Comparison of ENCODE assay signal across 8 cellular contexts in genomic region chr5:177351392-177352329, GRCh38. TPM values are rescaled to one million over a fixed set of nuclear protein-coding genes. Genes with fewer than 3 reads are reported as not detected.
DNase-seq lines count a peak whose midpoint lies in the region; ATAC-seq and TF ChIP-seq lines count a peak whose summit lies in the region.

Gene LMAN2, minus strand, starts transcription at chr5:177351668. Its CDS starts 21 bp downstream, at chr5:177351647.

- peaks cover 40% of the 10 kb centered on the region for H3K36me3 Mint-ChIP-seq in activated T-helper 17 cell treated with anti-CD3 and anti-CD28 coated beads, Interleukin-2, amount 50 U/mL, for 72 hours (ENCODE audit: low read depth)
- peaks cover 12% of the 10 kb centered on the region for H3K36me3 Mint-ChIP-seq in natural killer cell treated with Interleukin-12 subunit alpha and Interleukin-12 subunit beta and Interleukin-15 and Interleukin-18, amount 100 ng/mL, for 72 hours

- H3K9me3 Mint-ChIP-seq in activated T-helper 17 cell treated with anti-CD3 and anti-CD28 coated beads, Interleukin-2, amount 50 U/mL, for 72 hours = no peaks in the 10 kb centered on the region
- H3K9me3 Mint-ChIP-seq in natural killer cell treated with Interleukin-12 subunit alpha and Interleukin-12 subunit beta and Interleukin-15 and Interleukin-18, amount 100 ng/mL, for 72 hours = no peaks in the 10 kb centered on the region

- H3K27me3 ChIP-seq in DOHH2 (ENCODE audit: control insufficient read depth, low read length) = no peaks in the 10 kb centered on the region

- peak within 1 kb of the TSS; percentile 89 for H3K4me3 ChIP-seq in DOHH2 (ENCODE audit: low read length)
- peak within 1 kb of the TSS; percentile 95 for H3K4me3 ChIP-seq in LNCaP clone FGC (ENCODE audit: low read depth, low read length)

- CTCF ChIA-PET in RWPE1 (lab: Yijun Ruan, JAX) = interaction anchor here (0.5 to 2.6 kb wide), 4 partner anchors 12 to 237 kb away, joined by 3 to 15 read pairs (median 3); no protein-coding TSS in a partner anchor

- peaks cover 19% of the 10 kb centered on the region; the same call in 1 of the 2 replicates for H4K20me1 ChIP-seq in DOHH2 (ENCODE audit: control insufficient read depth, insufficient read depth, low read depth, low read length)

- peak within 1 kb of the TSS; percentile 99 for H3K27ac Mint-ChIP-seq in activated T-helper 17 cell treated with anti-CD3 and anti-CD28 coated beads, Interleukin-2, amount 50 U/mL, for 72 hours
- H3K27ac Mint-ChIP-seq in natural killer cell treated with Interleukin-12 subunit alpha and Interleukin-12 subunit beta and Interleukin-15 and Interleukin-18, amount 100 ng/mL, for 72 hours = peak within 1 kb of the TSS; percentile 98 to 99

- peak; percentile 98 for ATAC-seq in activated T-helper 17 cell treated with anti-CD3 and anti-CD28 coated beads, Interleukin-2, amount 50 U/mL, for 72 hours (replicated peaks)
- ATAC-seq in natural killer cell treated with Interleukin-12 subunit alpha and Interleukin-12 subunit beta and Interleukin-15 and Interleukin-18, amount 100 ng/mL, for 72 hours = peak; percentile 98
- ATAC-seq in stimulated activated naive CD8-positive, alpha-beta T cell treated with anti-CD3 and anti-CD28 coated beads, Interleukin-15, Interleukin-2, amounts not matched to agents 100 U/mL and 50 U/mL, for 24 hours = peak; percentile 98

- peak within 1 kb of the TSS; percentile 90 for H3K27ac ChIP-seq in DOHH2 (ENCODE audit: low read depth, low read length)
- H3K27ac ChIP-seq in RWPE1 = peak within 1 kb of the TSS; percentile 95

- POLR2A ChIA-PET in RWPE1 (lab: Yijun Ruan, JAX; ENCODE audit: low non-redundant PET) = interaction anchor here (0.9 kb wide), 1 partner anchor 50 kb away, joined by 4 read pairs; no protein-coding TSS in a partner anchor

- H3K36me3 ChIP-seq in DOHH2 (ENCODE audit: control insufficient read depth, low read length) = peaks cover 35% of the 10 kb centered on the region

- peaks cover 4% of the 10 kb centered on the region; the same call in 1 of the 2 replicates for H3K9me3 ChIP-seq in DOHH2 (ENCODE audit: control insufficient read depth, insufficient read depth, low read length)

- H3K4me1 ChIP-seq in DOHH2 (ENCODE audit: control insufficient read depth, low read length) = peaks cover 44% of the 10 kb centered on the region

- peaks cover 40% of the 10 kb centered on the region for H3K4me1 Mint-ChIP-seq in activated T-helper 17 cell treated with anti-CD3 and anti-CD28 coated beads, Interleukin-2, amount 50 U/mL, for 72 hours
- peaks cover 55 to 59% of the 10 kb centered on the region in 2 donors for H3K4me1 Mint-ChIP-seq in natural killer cell treated with Interleukin-12 subunit alpha and Interleukin-12 subunit beta and Interleukin-15 and Interleukin-18, amount 100 ng/mL, for 72 hours (ENCODE audit: low read depth in 2 of 2)

- TF ChIP-seq CTCF in DOHH2 (IDR thresholded peaks at IDR 0.05; ENCODE audit: low read depth, low read length, poor library complexity, severe bottlenecking) (no peak), LNCaP clone FGC (IDR thresholded peaks at IDR 0.05; ENCODE audit: control insufficient read depth, extremely low read depth, insufficient read depth) (no peak), RWPE1 (conservative IDR thresholded peaks at IDR 0.05; ENCODE audit: low read depth) (no peak)

- H3K9me2 ChIP-seq in DOHH2 (replicated peaks; ENCODE audit: control insufficient read depth, low read length) = no peaks in the 10 kb centered on the region

- 0 out of 2 replicates have a peak, but pooled peaks cover 4% of the 10 kb centered on the region for H3F3A ChIP-seq in DOHH2 (ENCODE audit: control insufficient read depth, insufficient read depth)

- H3K27me3 Mint-ChIP-seq in activated T-helper 17 cell treated with anti-CD3 and anti-CD28 coated beads, Interleukin-2, amount 50 U/mL, for 72 hours = no peaks in the 10 kb centered on the region
- H3K27me3 Mint-ChIP-seq in natural killer cell treated with Interleukin-12 subunit alpha and Interleukin-12 subunit beta and Interleukin-15 and Interleukin-18, amount 100 ng/mL, for 72 hours = no peaks in the 10 kb centered on the region

- H3K79me2 ChIP-seq in DOHH2 (ENCODE audit: control insufficient read depth, low read length) = peaks cover 48% of the 10 kb centered on the region

- DNase-seq in GOT3 (lab: John Stamatoyannopoulos, UW) (peak; percentile 98), LNCaP clone FGC (ENCODE audit: low read depth) (peak; percentile 89), RWPE1 (ENCODE audit: low spot score) (peak; percentile 99), fibroblast of peridontal ligament (ENCODE audit: extremely low read depth) (peak; percentile 97)
- peak; percentile 91 for DNase-seq in natural killer cell treated with Interleukin-12 subunit alpha and Interleukin-12 subunit beta and Interleukin-15 and Interleukin-18, amount 100 ng/mL, for 72 hours (ENCODE audit: low spot score)
- peak; percentile 90 for DNase-seq in stimulated activated naive CD8-positive, alpha-beta T cell treated with anti-CD3 and anti-CD28 coated beads, Interleukin-15, Interleukin-2, amounts not matched to agents 100 U/mL and 50 U/mL, for 24 hours

- H3K4me2 ChIP-seq in DOHH2 (ENCODE audit: low read length) = peak within 1 kb of the TSS; percentile 71

- peak within 1 kb of the TSS; percentile 91 for H3K4me3 Mint-ChIP-seq in activated T-helper 17 cell treated with anti-CD3 and anti-CD28 coated beads, Interleukin-2, amount 50 U/mL, for 72 hours
- H3K4me3 Mint-ChIP-seq in natural killer cell treated with Interleukin-12 subunit alpha and Interleukin-12 subunit beta and Interleukin-15 and Interleukin-18, amount 100 ng/mL, for 72 hours = peak within 1 kb of the TSS; percentile 98

RNA-seq across cellular contexts. Expression of gene LMAN2, which starts in this region (rescaled TPM):
- total RNA-seq in activated T-helper 17 cell treated with anti-CD3 and anti-CD28 coated beads, Interleukin-2, amount 50 U/mL, for 72 hours = 100 to 1,000 TPM in 1 of 2 donors, 10 to 100 TPM in 1; 94.3 to 122 TPM
- 100 to 1,000 TPM; 136 to 150 TPM for total RNA-seq in natural killer cell treated with Interleukin-12 subunit alpha and Interleukin-12 subunit beta and Interleukin-15 and Interleukin-18, amount 100 ng/mL, for 72 hours

Comparison
In these comparisons a context has a peak if more than half of its experiments do, and no peak if none do; other contexts are left out.
1. Peak in every context shown above with its lines: DNase-seq, ATAC-seq, H3K4me3 ChIP-seq and H3K27ac ChIP-seq.